1 cellular context compared by ENCODE assay signal in the genomic region with DNA sequence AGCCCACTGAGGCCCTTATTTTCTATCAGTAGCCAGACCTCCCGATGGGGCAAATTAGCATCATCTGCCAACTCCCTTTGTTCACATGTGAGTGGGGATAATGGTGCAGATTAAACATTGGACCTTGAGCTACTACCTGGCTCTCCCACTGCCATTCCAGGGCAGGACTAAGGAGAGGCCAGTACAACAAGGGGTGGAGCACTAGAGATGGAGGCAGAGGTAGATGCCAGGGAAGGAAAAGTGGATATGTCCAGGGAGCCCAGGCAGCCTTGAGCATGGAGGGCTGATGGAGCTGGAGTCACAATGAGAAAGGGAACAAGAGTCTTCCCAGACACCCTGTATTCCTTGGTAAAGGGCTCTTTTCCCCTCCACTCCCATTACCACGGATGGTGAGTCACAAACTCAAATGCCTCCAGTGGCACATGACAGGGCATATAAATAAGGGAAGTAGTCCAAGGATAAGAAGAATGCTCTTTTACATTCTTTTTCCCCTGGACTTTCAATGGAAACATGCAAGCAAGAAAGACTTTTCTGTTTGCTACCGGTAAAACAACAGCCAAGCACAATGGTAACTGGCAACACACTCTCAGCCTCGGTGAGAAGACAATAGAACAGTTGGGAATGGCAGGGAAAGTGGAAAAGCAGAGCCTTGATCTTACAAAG.
TF ChIP-seq lines count a peak whose summit lies in the region.

No MANE protein-coding gene starts in this region.

TF ChIP-seq in H1, 55 proteins besides CTCF, POLR2A, EP300 and RAD21:
- TF ChIP-seq RFX5 (IDR thresholded peaks at IDR 0.05; ENCODE audit: borderline replicate concordance, low read depth, low read length) (no peak), HDAC6 (IDR thresholded peaks at IDR 0.05; ENCODE audit: low read depth, low read length) (no peak), HDAC2 (IDR thresholded peaks at IDR 0.05; ENCODE audit: borderline replicate concordance in 1 of 2, low read depth in 2 of 2, low read length in 2 of 2) (no peak), SIN3A (conservative IDR thresholded peaks at IDR 0.05 in 1 of 2, IDR thresholded peaks at IDR 0.05 in 1 of 2; ENCODE audit: low read depth in 1 of 2, low read length in 2 of 2) (no peak), KDM1A (IDR thresholded peaks at IDR 0.05; ENCODE audit: borderline replicate concordance, low read length) (no peak), RNF2 (IDR thresholded peaks at IDR 0.05; ENCODE audit: borderline replicate concordance, low read depth, low read length, missing control alignments, poor library complexity, severe bottlenecking) (no peak), SAP30 (IDR thresholded peaks at IDR 0.05; ENCODE audit: insufficient read depth, insufficient replicate concordance, low read length) (no peak), RXRA (IDR thresholded peaks at IDR 0.05; ENCODE audit: insufficient read depth, low read depth, low read length) (no peak), NANOG (IDR thresholded peaks at IDR 0.05; ENCODE audit: insufficient read depth, low read depth, low read length, poor library complexity, severe bottlenecking) (no peak), SP1 (IDR thresholded peaks at IDR 0.05; ENCODE audit: low read depth, low read length) (no peak), NRF1 (IDR thresholded peaks at IDR 0.05; ENCODE audit: low read depth, low read length) (no peak), KDM4A (IDR thresholded peaks at IDR 0.05; ENCODE audit: low read depth, low read length, severe bottlenecking) (no peak), FOSL1 (IDR thresholded peaks at IDR 0.05; ENCODE audit: insufficient read depth, low read depth, low read length) (no peak), JUND (IDR thresholded peaks at IDR 0.05; ENCODE audit: low read length) (no peak), RBBP5 (IDR thresholded peaks at IDR 0.05; ENCODE audit: borderline replicate concordance, low read depth, low read length) (no peak), TAF7 (optimal IDR thresholded peaks at IDR 0.05; ENCODE audit: borderline replicate concordance, low read depth, low read length) (no peak), BACH1 (IDR thresholded peaks at IDR 0.05; ENCODE audit: low read length) (no peak)
TF ChIP-seq in H1: peak in this region for 0.
